Comparison of ENCODE assay signal across 1 cellular context in genomic region chr14:68968051-68968450, GRCh38.
TF ChIP-seq lines count a peak whose summit lies in the region.

No MANE protein-coding gene starts in this region.

TF ChIP-seq in WTC11, 78 proteins besides CTCF, POLR2A, EP300 and RAD21 (continued from another document):
- TF ChIP-seq USF1 (CRISPR knock-in tag; IDR thresholded peaks at IDR 0.05) (no peak), MYBL2 (CRISPR knock-in tag; IDR thresholded peaks at IDR 0.05) (no peak), PREB (CRISPR knock-in tag; IDR thresholded peaks at IDR 0.05; ENCODE audit: borderline replicate concordance) (no peak), EMX1 (CRISPR knock-in tag; IDR thresholded peaks at IDR 0.05) (no peak), ZNF263 (CRISPR knock-in tag; IDR thresholded peaks at IDR 0.05; ENCODE audit: low read depth) (no peak), E2F1 (CRISPR knock-in tag; IDR thresholded peaks at IDR 0.05) (no peak), JUN (CRISPR knock-in tag; IDR thresholded peaks at IDR 0.05) (no peak), ZMAT4 (CRISPR knock-in tag; IDR thresholded peaks at IDR 0.05) (no peak), ATF3 (CRISPR knock-in tag; conservative IDR thresholded peaks at IDR 0.05) (no peak), IRF1 (CRISPR knock-in tag; IDR thresholded peaks at IDR 0.05) (no peak), GRHL2 (CRISPR knock-in tag; IDR thresholded peaks at IDR 0.05; ENCODE audit: insufficient replicate concordance, severe bottlenecking) (no peak)
